In genomic region chr7:16743207-16743606, GRCh38 we compare ENCODE assay signal across 19 cellular contexts. TPM values are rescaled to one million over a fixed set of nuclear protein-coding genes. Genes with fewer than 3 reads are reported as not detected.
DNase-seq lines count a peak whose midpoint lies in the region; ATAC-seq, FAIRE-seq and TF ChIP-seq lines count a peak whose summit lies in the region.
"Had no signal": no experiment of that assay in that cellular context is flagged by ENCODE, and none has a peak within 500 bp of the region (broad histone marks: within the 10 kb centered on the region; RNA-seq: fewer than 3 reads in every experiment).

No MANE protein-coding gene starts in this region.

- H4K91ac ChIP-seq in IMR-90 (ENCODE audit: insufficient read depth, low read depth, low read length): no peak overlapping the region

- peaks cover 33% of the 10 kb centered on the region for H3K4me1 ChIP-seq in ACC112 (ENCODE audit: control insufficient read depth, insufficient read depth, low read length, unreplicated experiment)
- peaks cover 3% of the 10 kb centered on the region for H3K4me1 ChIP-seq in IMR-90 (ENCODE audit: control insufficient read depth, insufficient read depth, low read length)
- H3K4me1 ChIP-seq in small intestine (ENCODE audit: control insufficient read depth in 2 of 2, insufficient read depth in 1 of 2, low read depth in 1 of 2, low read length in 1 of 2): no peaks in the 10 kb centered on the region

- no peaks in the 10 kb centered on the region for H3K27me3 ChIP-seq in ACC112 (ENCODE audit: insufficient read depth, low read length)
- no peaks in the 10 kb centered on the region for H3K27me3 ChIP-seq in IMR-90 (ENCODE audit: control insufficient read depth, insufficient read depth, low read length)
- H3K27me3 ChIP-seq in small intestine (ENCODE audit: control insufficient read depth in 2 of 2, insufficient read depth in 2 of 2, low read length in 2 of 2): no peaks in the 10 kb centered on the region
- H3K27me3 ChIP-seq: neural progenitor cell had no signal

- no peaks in the 10 kb centered on the region for H3K79me1 ChIP-seq in IMR-90 (ENCODE audit: low read depth in 1 of 2, low read length in 2 of 2)

- H3K4me2 ChIP-seq in IMR-90 (ENCODE audit: low read depth, low read length): peak overlapping the region; percentile 51; the same call in 1 of the 2 replicates
- H3K4me2 ChIP-seq: neural progenitor cell had no signal

- dilution Hi-C loops in IMR-90 (cut with HindIII; ENCODE audit: low sequenced_read_pairs, unreplicated experiment): no loop called here

- H3K4me3 ChIP-seq in ACC112 (ENCODE audit: low read depth, low read length) (no peak overlapping the region), IMR-90 (ENCODE audit: insufficient read depth, low read depth, low read length) (no peak overlapping the region), choroid plexus epithelial cell (ENCODE audit: low read depth, low read length) (no peak overlapping the region), small intestine (ENCODE audit: low read depth in 1 of 2, low read length in 2 of 2) (no peak overlapping the region)
- H3K4me3 ChIP-seq: neural progenitor cell had no signal

- H3K9me3 ChIP-seq in IMR-90 (ENCODE audit: control insufficient read depth, insufficient read depth, low read length) (no peaks in the 10 kb centered on the region), small intestine (ENCODE audit: control insufficient read depth, low read depth) (no peaks in the 10 kb centered on the region)

- in situ Hi-C loops in IMR-90 (cut with MboI; ENCODE audit: low sequenced_read_pairs): no loop called here

- CTCF ChIA-PET in IMR-90 (lab: Yijun Ruan, JAX): interaction anchor here (1.2 kb wide), 1 partner anchor 11 kb away, joined by 3 read pairs; no protein-coding TSS in a partner anchor

- no peak overlapping the region; a peak in 1 of 4 replicates for H4K8ac ChIP-seq in IMR-90 (ENCODE audit: low read depth in 2 of 2, low read length in 2 of 2)

- H3K18ac ChIP-seq in IMR-90 (ENCODE audit: low read depth, low read length): no peak overlapping the region

- peak; percentile 78 for DNase-seq in IMR-90
- peak; percentile 53 for DNase-seq in choroid plexus epithelial cell (ENCODE audit: low read depth)
- DNase-seq in lung microvascular endothelial cell (ENCODE audit: low read depth in 2 of 2): peak; percentile 73 to 76
- no peak for DNase-seq in iPS-NIHi11 (ENCODE audit: low spot score)
- DNase-seq in small intestine: no peak
- no peak for DNase-seq in NCI-H69 (lab: John Stamatoyannopoulos, UW)
- DNase-seq: amniotic stem cell; COR-L47; head of caudate nucleus; kidney; MV-4-11; NCI-H2029 treated with DMSO at 0.1 percent for 48 hours; NCI-H446 treated with DMSO at 0.1 percent for 48 hours; SHP77; stimulated activated naive CD8-positive, alpha-beta T cell treated with anti-CD3 and anti-CD28 coated beads, Interleukin-15, Interleukin-2, amounts not matched to agents 100 U/mL and 50 U/mL, for 24 hours had no signal

- H2AK9ac ChIP-seq in IMR-90 (replicated peaks; ENCODE audit: low read depth, low read length, poor library complexity): no peak overlapping the region

- no TSS peak for BruUV-seq in IMR-90 (replicated peaks; lab: Mats Ljungman, UMichigan)

- H4K5ac ChIP-seq in IMR-90 (ENCODE audit: low read depth, low read length): no peak overlapping the region

- intact Hi-C loops in IMR-90 (cut with micrococcal nuclease): no loop called here

- no peak overlapping the region for H2AK5ac ChIP-seq in IMR-90 (ENCODE audit: low read depth, low read length)

- no peak overlapping the region for H2BK120ac ChIP-seq in IMR-90 (ENCODE audit: low read depth, low read length)

- H2AFZ ChIP-seq in ACC112 (ENCODE audit: low read length, unreplicated experiment) (peak overlapping the region; percentile 84), IMR-90 (replicated peaks; ENCODE audit: low read length, poor library complexity) (no peak overlapping the region)
- H2AFZ ChIP-seq: neural progenitor cell had no signal

- H2BK15ac ChIP-seq in IMR-90 (ENCODE audit: low read depth, low read length): no peak overlapping the region

- H3K36me3 ChIP-seq in ACC112 (ENCODE audit: insufficient read depth, low read length) (no peaks in the 10 kb centered on the region), IMR-90 (ENCODE audit: control insufficient read depth, insufficient read depth, low read length) (no peaks in the 10 kb centered on the region), small intestine (ENCODE audit: control insufficient read depth in 2 of 2, insufficient read depth in 2 of 2, low read length in 2 of 2) (no peaks in the 10 kb centered on the region)
- H3K36me3 ChIP-seq: neural progenitor cell had no signal

- POLR2A ChIA-PET in IMR-90 (lab: Charles Lee; ENCODE audit: unreplicated experiment): no interaction called here

- peaks cover 6% of the 10 kb centered on the region; the same call in 1 of the 2 replicates for H3K9me1 ChIP-seq in IMR-90 (ENCODE audit: insufficient read depth, low read length)

- H3K27ac ChIP-seq in ACC112 (ENCODE audit: low read depth, low read length) (peak overlapping the region; percentile 33), IMR-90 (ENCODE audit: insufficient read depth, low read length) (no peak overlapping the region), small intestine (ENCODE audit: low read depth in 1 of 2, low read length in 1 of 2) (no peak overlapping the region)
- H3K27ac ChIP-seq: neural progenitor cell had no signal

- H3K23ac ChIP-seq in IMR-90 (ENCODE audit: low read depth, low read length): no peak overlapping the region

- ATAC-seq in IMR-90 (ENCODE audit: low read depth) (peak; percentile 10; the same call in 1 of the 2 replicates), GM19023 (IDR thresholded peaks at IDR 0.05; ENCODE audit: unreplicated experiment) (no peak)
- ATAC-seq: stimulated activated naive CD8-positive, alpha-beta T cell treated with anti-CD3 and anti-CD28 coated beads, Interleukin-15, Interleukin-2, amounts not matched to agents 100 U/mL and 50 U/mL, for 24 hours had no signal

- no peak overlapping the region; the same call in 1 of the 2 replicates for H3K4ac ChIP-seq in IMR-90 (ENCODE audit: low read depth, low read length)

- FAIRE-seq in small intestine (lab: Jason Lieb, UNC): no peak
- FAIRE-seq: kidney, urothelium cell line had no signal

- TF ChIP-seq POLR2A in IMR-90 (IDR thresholded peaks at IDR 0.05; ENCODE audit: low read depth, low read length): no peak

- no peaks in the 10 kb centered on the region for H4K20me1 ChIP-seq in IMR-90 (ENCODE audit: insufficient read depth, low read length)

- H3K14ac ChIP-seq in IMR-90 (replicated peaks; ENCODE audit: low read depth, low read length): no peak overlapping the region

- no peak overlapping the region for H3K9ac ChIP-seq in IMR-90 (ENCODE audit: low read depth, low read length)
- H3K9ac ChIP-seq: neural progenitor cell had no signal

- TF ChIP-seq CTCF in IMR-90 (conservative IDR thresholded peaks at IDR 0.05; ENCODE audit: low read depth, low read length) (no peak), choroid plexus epithelial cell (conservative IDR thresholded peaks at IDR 0.05; ENCODE audit: low read depth, low read length) (no peak)

- H3K79me2 ChIP-seq in ACC112 (ENCODE audit: control insufficient read depth, insufficient read depth, low read length, unreplicated experiment): no peaks in the 10 kb centered on the region

- no CpG with 5 or more reads among the region's 4 CpGs for WGBS in IMR-90 (ENCODE audit: extremely low coverage in 2 of 2, insufficient read length in 1 of 2), 2 experiments
- 29 to 44% (median 35%) methylated on average over 4 of the region's 4 CpGs for WGBS in small intestine, 3 donors

- H2BK20ac ChIP-seq in IMR-90 (ENCODE audit: low read depth, low read length): no peak overlapping the region; the same call in 1 of the 2 replicates

- TF ChIP-seq RAD21 in IMR-90 (IDR thresholded peaks at IDR 0.05; ENCODE audit: low read length): no peak

- peak overlapping the region; percentile 61 for H2BK5ac ChIP-seq in IMR-90 (ENCODE audit: low read depth, low read length, poor library complexity, severe bottlenecking)

- no peak overlapping the region for H3K56ac ChIP-seq in IMR-90 (ENCODE audit: extremely low read depth, insufficient read depth, low read length)

TF ChIP-seq in IMR-90, 13 proteins besides CTCF, POLR2A, EP300 and RAD21:
- TF ChIP-seq FOS (IDR thresholded peaks at IDR 0.05; ENCODE audit: low read depth, low read length) (0 out of 2 replicates have a peak, but pooled peaks have one; percentile 9), ELK1 (IDR thresholded peaks at IDR 0.05; ENCODE audit: borderline replicate concordance, low read depth, low read length) (no peak)
TF ChIP-seq in IMR-90: peak in this region for 1.

RNA-seq across cellular contexts. Expression of gene TSPAN13, which starts 10.3 kb away (rescaled TPM):
- 3.0 and 6.1 TPM in 2 replicates for total RNA-seq in IMR-90 (2012; rRNA removed)
- polyA plus RNA-seq in IMR-90 (2012; rRNA removed): 3.6 and 5.0 TPM in 2 replicates
- polyA plus RNA-seq in IMR-90 (2012; cell fraction: cytosol; rRNA removed): 1.5 and 1.7 TPM in 2 replicates
- 0.61 and 2.2 TPM in 2 replicates for polyA plus RNA-seq in IMR-90 (2012; cell fraction: nucleus; rRNA removed; ENCODE audit: low replicate concordance)
- total RNA-seq in lung microvascular endothelial cell: 45.1 and 74.6 TPM in 2 replicates
- 10 to 100 TPM; 56.2 to 67.2 (median 60.6) TPM for polyA plus RNA-seq in small intestine

Comparison
In these comparisons a context has a peak if more than half of its experiments do, and no peak if none do; other contexts are left out.
1. DNase-seq: peak in IMR-90 (single experiment), choroid plexus epithelial cell (single experiment) and lung microvascular endothelial cell (2 of 2); none in iPS-NIHi11 (single experiment), small intestine (single experiment) and NCI-H69 (single experiment).